Comparison of ENCODE assay signal across 1 cellular context in genomic region chr5:132664696-132665209, GRCh38.
A peak's percentile ranks its signal among the peaks of the same experiment; 100 is the strongest.
TF ChIP-seq lines count a peak whose summit lies in the region.

No MANE protein-coding gene starts in this region.

TF ChIP-seq in K562, 482 proteins besides CTCF, POLR2A, EP300 and RAD21:
- TF ChIP-seq TEAD4 (IDR thresholded peaks at IDR 0.05; ENCODE audit: low read length) (no peak), TEAD4 (CRISPR knock-in tag; IDR thresholded peaks at IDR 0.05; ENCODE audit: borderline replicate concordance) (0 out of 2 replicates have a peak, but pooled peaks have one; percentile 28), CBX3 (IDR thresholded peaks at IDR 0.05; ENCODE audit: borderline replicate concordance in 1 of 2, low read length in 2 of 2) (no peak)
